18 cellular contexts compared by ENCODE assay signal in the genomic region with DNA sequence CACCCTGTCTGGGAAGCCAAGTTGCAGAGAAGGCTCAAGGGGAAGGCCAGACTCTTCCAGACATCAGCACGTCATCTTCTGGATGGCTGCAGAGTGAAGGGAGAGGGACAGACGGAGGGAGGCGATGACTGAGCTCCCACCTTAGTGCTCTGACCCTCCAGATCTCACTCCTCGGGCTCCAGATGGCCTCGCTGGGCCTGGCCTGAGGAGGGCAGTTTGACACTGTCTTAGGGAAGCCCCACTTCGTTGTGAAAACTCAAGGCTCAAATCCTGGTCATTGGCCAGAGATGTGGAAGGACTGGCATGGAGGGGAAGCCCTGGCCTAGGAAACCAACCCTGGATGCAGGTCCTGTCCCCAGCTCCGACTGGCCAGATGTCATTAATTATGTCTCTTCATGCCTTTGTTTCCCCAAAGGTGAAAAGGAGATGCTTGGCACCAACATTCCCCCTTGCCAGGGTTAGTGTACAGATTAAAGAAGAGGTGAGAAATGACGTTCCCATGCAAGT.
"Had no signal": no experiment of that assay in that cellular context is flagged by ENCODE, and none has a peak within 500 bp of the region (broad histone marks: within the 10 kb centered on the region; RNA-seq: fewer than 3 reads in every experiment).

No MANE protein-coding gene starts in this region.

- H3K27ac ChIP-seq: brain microvascular endothelial cell, hepatocyte, left lung, prostate gland, SK-N-MC had no signal

- DNase-seq: activated CD4-positive, alpha-beta memory T cell treated with anti-CD3 and anti-CD28 coated beads, Interleukin-2, amount 10 ng/mL, durations not matched to agents 7 days and 5 days; activated CD4-positive, alpha-beta T cell treated with anti-CD3 and anti-CD28 coated beads for 36 hours; activated CD8-positive, alpha-beta memory T cell treated with anti-CD3 and anti-CD28 coated beads, Interleukin-2, amount 10 ng/mL, durations not matched to agents 7 days and 5 days; activated naive CD4-positive, alpha-beta T cell treated with anti-CD3 and anti-CD28 coated beads for 36 hours; brain microvascular endothelial cell; cortex of kidney; naive B cell; stimulated activated CD4-positive, alpha-beta T cell treated with anti-CD3 and anti-CD28 coated beads, Interleukin-4, amount 100 ng/mL, for 24 hours had no signal

- H3K9me3 Mint-ChIP-seq: activated CD4-positive, alpha-beta memory T cell treated with anti-CD3 and anti-CD28 coated beads, Interleukin-2, amount 10 ng/mL, durations not matched to agents 7 days and 5 days; activated naive CD4-positive, alpha-beta T cell treated with anti-CD3 and anti-CD28 coated beads for 36 hours; activated T-helper 2 cell treated with anti-CD3 and anti-CD28 coated beads, Interferon-gamma antibody, Interleukin-2, Interleukin-4, amounts not matched to agents 10 μg/mL and 5 μg/mL and 100 μg/mL, durations not matched to agents 14 hours and 24 hours and 36 hours; naive B cell; neural crest cell; stimulated activated effector memory CD8-positive, alpha-beta T cell treated with anti-CD3 and anti-CD28 coated beads, Interleukin-12 subunit alpha, Interleukin-12 subunit beta, amount 100 ng/mL, for 72 hours; T-helper 2 cell treated with Interferon-gamma antibody and Interleukin-4, amounts not matched to agents 5 μg/mL and 100 μg/mL, for 36 hours; WTC11 had no signal

- H3K9me3 ChIP-seq: left lung, prostate gland had no signal

- H3K27ac Mint-ChIP-seq: activated CD4-positive, alpha-beta memory T cell treated with anti-CD3 and anti-CD28 coated beads, Interleukin-2, amount 10 ng/mL, durations not matched to agents 7 days and 5 days; activated CD4-positive, alpha-beta T cell treated with anti-CD3 and anti-CD28 coated beads for 36 hours; activated CD8-positive, alpha-beta memory T cell treated with anti-CD3 and anti-CD28 coated beads, Interleukin-2, amount 10 ng/mL, durations not matched to agents 7 days and 5 days; activated naive CD4-positive, alpha-beta T cell treated with anti-CD3 and anti-CD28 coated beads for 36 hours; activated T-helper 2 cell treated with anti-CD3 and anti-CD28 coated beads, Interferon-gamma antibody, Interleukin-2, Interleukin-4, amounts not matched to agents 10 μg/mL and 5 μg/mL and 100 μg/mL, durations not matched to agents 14 hours and 24 hours and 36 hours; naive B cell; stimulated activated effector memory CD8-positive, alpha-beta T cell treated with anti-CD3 and anti-CD28 coated beads, Interleukin-12 subunit alpha, Interleukin-12 subunit beta, amount 100 ng/mL, for 72 hours; T-helper 2 cell treated with Interferon-gamma antibody and Interleukin-4, amounts not matched to agents 5 μg/mL and 100 μg/mL, for 36 hours; WTC11 had no signal

- H3K27me3 Mint-ChIP-seq: activated CD4-positive, alpha-beta memory T cell treated with anti-CD3 and anti-CD28 coated beads, Interleukin-2, amount 10 ng/mL, durations not matched to agents 7 days and 5 days had no signal

- H3K4me3 Mint-ChIP-seq: activated CD4-positive, alpha-beta memory T cell treated with anti-CD3 and anti-CD28 coated beads, Interleukin-2, amount 10 ng/mL, durations not matched to agents 7 days and 5 days; activated CD4-positive, alpha-beta T cell treated with anti-CD3 and anti-CD28 coated beads for 36 hours; activated CD8-positive, alpha-beta memory T cell treated with anti-CD3 and anti-CD28 coated beads, Interleukin-2, amount 10 ng/mL, durations not matched to agents 7 days and 5 days; activated naive CD4-positive, alpha-beta T cell treated with anti-CD3 and anti-CD28 coated beads for 36 hours; naive B cell; neural crest cell; stimulated activated effector memory CD8-positive, alpha-beta T cell treated with anti-CD3 and anti-CD28 coated beads, Interleukin-12 subunit alpha, Interleukin-12 subunit beta, amount 100 ng/mL, for 72 hours; T-helper 2 cell treated with Interferon-gamma antibody and Interleukin-4, amounts not matched to agents 5 μg/mL and 100 μg/mL, for 36 hours; WTC11 had no signal

- H3K27me3 ChIP-seq: hepatocyte, left lung had no signal

- ATAC-seq: activated CD4-positive, alpha-beta T cell treated with anti-CD3 and anti-CD28 coated beads for 36 hours; activated CD8-positive, alpha-beta memory T cell treated with anti-CD3 and anti-CD28 coated beads, Interleukin-2, amount 10 ng/mL, durations not matched to agents 7 days and 5 days; left lung; sciatic nerve; stimulated activated effector memory CD8-positive, alpha-beta T cell treated with anti-CD3 and anti-CD28 coated beads, Interleukin-12 subunit alpha, Interleukin-12 subunit beta, amount 100 ng/mL, for 72 hours; WTC11 had no signal

- H3K36me3 Mint-ChIP-seq: activated CD8-positive, alpha-beta memory T cell treated with anti-CD3 and anti-CD28 coated beads, Interleukin-2, amount 10 ng/mL, durations not matched to agents 7 days and 5 days; naive B cell; stimulated activated effector memory CD8-positive, alpha-beta T cell treated with anti-CD3 and anti-CD28 coated beads, Interleukin-12 subunit alpha, Interleukin-12 subunit beta, amount 100 ng/mL, for 72 hours; WTC11 had no signal

- H3K4me1 ChIP-seq: left lung, prostate gland had no signal

- H3K4me3 ChIP-seq: hepatocyte, left lung, prostate gland, SK-N-MC had no signal

- H3K4me1 Mint-ChIP-seq: activated CD4-positive, alpha-beta memory T cell treated with anti-CD3 and anti-CD28 coated beads, Interleukin-2, amount 10 ng/mL, durations not matched to agents 7 days and 5 days; activated CD4-positive, alpha-beta T cell treated with anti-CD3 and anti-CD28 coated beads for 36 hours; activated CD8-positive, alpha-beta memory T cell treated with anti-CD3 and anti-CD28 coated beads, Interleukin-2, amount 10 ng/mL, durations not matched to agents 7 days and 5 days; naive B cell; stimulated activated effector memory CD8-positive, alpha-beta T cell treated with anti-CD3 and anti-CD28 coated beads, Interleukin-12 subunit alpha, Interleukin-12 subunit beta, amount 100 ng/mL, for 72 hours had no signal

- H3K36me3 ChIP-seq: brain microvascular endothelial cell, left lung, prostate gland had no signal
